11 cellular contexts compared by ENCODE assay signal in genomic region chr3:112774293-112774926, GRCh38.
DNase-seq lines count a peak whose midpoint lies in the region; ATAC-seq and TF ChIP-seq lines count a peak whose summit lies in the region.
"Had no signal": no experiment of that assay in that cellular context is flagged by ENCODE, and none has a peak within 500 bp of the region (broad histone marks: within the 10 kb centered on the region; RNA-seq: fewer than 3 reads in every experiment).

No MANE protein-coding gene starts in this region.

- POLR2A ChIA-PET in MCF 10A (lab: Yijun Ruan, JAX), result interaction anchor here (0.6 to 2.0 kb wide), 7 partner anchors 14 to 212 kb away, joined by 3 to 9 read pairs (median 6); partner anchors contain the start of genes ATG3 and SLC35A5

- H3K4me1 ChIP-seq in breast epithelium, result no peaks in the 10 kb centered on the region
- peaks cover 55% of the 10 kb centered on the region for H3K4me1 ChIP-seq in RWPE2 (ENCODE audit: insufficient read depth, poor library complexity, severe bottlenecking)
- H3K4me1 ChIP-seq: BLaER1 had no signal

- no peaks in the 10 kb centered on the region for H3K36me3 Mint-ChIP-seq in MCF 10A (ENCODE audit: insufficient read depth, unreplicated experiment)

- H3K27ac ChIP-seq in breast epithelium (peak overlapping the region in 1 of 2 donors; percentile 61), RWPE2 (ENCODE audit: poor library complexity, severe bottlenecking) (peak overlapping the region; percentile 79)
- H3K27ac ChIP-seq: BLaER1 had no signal

- H3K4me3 Mint-ChIP-seq in MCF 10A (ENCODE audit: unreplicated experiment), result no peak overlapping the region

- no peaks in the 10 kb centered on the region for H3K27me3 Mint-ChIP-seq in MCF 10A (ENCODE audit: insufficient read depth, unreplicated experiment)

- ATAC-seq in RWPE2 (ENCODE audit: low read depth), result peak; percentile 76
- ATAC-seq: stimulated activated naive CD8-positive, alpha-beta T cell treated with anti-CD3 and anti-CD28 coated beads, Interleukin-15, Interleukin-2, amounts not matched to agents 100 U/mL and 50 U/mL, for 24 hours had no signal

- no peak for TF ChIP-seq POLR2A in breast epithelium (IDR thresholded peaks at IDR 0.05)

- peaks cover 32% of the 10 kb centered on the region for H3K4me1 Mint-ChIP-seq in MCF 10A (ENCODE audit: insufficient read depth, unreplicated experiment)

- H3K9me3 Mint-ChIP-seq in MCF 10A (ENCODE audit: unreplicated experiment), result no peaks in the 10 kb centered on the region

- CTCF ChIA-PET in MCF 10A (lab: Yijun Ruan, JAX), result interaction anchor here (0.6 to 1.4 kb wide), 5 partner anchors 27 to 132 kb away, joined by 3 to 7 read pairs (median 3); no protein-coding TSS in a partner anchor

- intact Hi-C loops in MCF 10A (cut with micrococcal nuclease) (no loop called here), breast epithelium (cut with DNase I; ENCODE audit: low total_unique reads) (no loop called here)

- H3K9me3 ChIP-seq in breast epithelium (no peaks in the 10 kb centered on the region), RWPE2 (ENCODE audit: severe bottlenecking) (no peaks in the 10 kb centered on the region)
- H3K9me3 ChIP-seq: BLaER1 had no signal

- H3K27me3 ChIP-seq in breast epithelium, result no peaks in the 10 kb centered on the region
- H3K27me3 ChIP-seq in RWPE2 (ENCODE audit: insufficient read depth, poor library complexity, severe bottlenecking), result no peaks in the 10 kb centered on the region
- H3K27me3 ChIP-seq: BLaER1 had no signal

- H3K36me3 ChIP-seq in breast epithelium, result no peaks in the 10 kb centered on the region
- no peaks in the 10 kb centered on the region for H3K36me3 ChIP-seq in RWPE2 (ENCODE audit: low read depth)
- H3K36me3 ChIP-seq: BLaER1 had no signal

- DNase-seq in MCF 10A (ENCODE audit: unreplicated experiment) (peak; percentile 74), breast epithelium (ENCODE audit: low spot score in 2 of 2) (no peak), RWPE2 (ENCODE audit: low spot score) (peak; percentile 81), fibroblast of peridontal ligament (ENCODE audit: extremely low read depth) (peak; percentile 58), stromal cell of bone marrow (ENCODE audit: low read depth) (peak; percentile 69), NCI-H2196 treated with DMSO at 0.1 percent for 48 hours (lab: John Stamatoyannopoulos, UW; ENCODE audit: unreplicated experiment) (no peak), HUDEP-2 (lab: John Stamatoyannopoulos, UW; ENCODE audit: unreplicated experiment in 76 of 76) (no peak), NCI-H1694 (lab: John Stamatoyannopoulos, UW) (no peak)
- DNase-seq: glutamatergic neuron; stimulated activated naive CD8-positive, alpha-beta T cell treated with anti-CD3 and anti-CD28 coated beads, Interleukin-15, Interleukin-2, amounts not matched to agents 100 U/mL and 50 U/mL, for 24 hours had no signal

- BruUV-seq in MCF 10A (replicated peaks; lab: Mats Ljungman, UMichigan), result no TSS peak

- H3K27ac Mint-ChIP-seq in MCF 10A (ENCODE audit: low read depth, unreplicated experiment), result peak overlapping the region; percentile 76

- H3K4me3 ChIP-seq in breast epithelium (no peak overlapping the region), RWPE2 (ENCODE audit: severe bottlenecking) (no peak overlapping the region)
- H3K4me3 ChIP-seq: BLaER1 had no signal

- TF ChIP-seq CTCF in MCF 10A (IDR thresholded peaks at IDR 0.05; ENCODE audit: unreplicated experiment), result no peak
- TF ChIP-seq CTCF in breast epithelium (IDR thresholded peaks at IDR 0.05), result no peak
- TF ChIP-seq CTCF in RWPE2 (IDR thresholded peaks at IDR 0.05; ENCODE audit: poor library complexity, severe bottlenecking), result no peak

Comparison
In these comparisons a context has a peak if more than half of its experiments do, and no peak if none do; other contexts are left out.
1. DNase-seq: peak in MCF 10A (single experiment), RWPE2 (single experiment), fibroblast of peridontal ligament (single experiment) and stromal cell of bone marrow (single experiment); none in breast epithelium (0 of 2), NCI-H2196 treated with DMSO at 0.1 percent for 48 hours (single experiment), HUDEP-2 (0 of 76) and NCI-H1694 (single experiment).